In genomic region chr2:205752924-205753323, GRCh38 we compare ENCODE assay signal across 25 cellular contexts.
DNase-seq lines count a peak whose midpoint lies in the region; ATAC-seq and TF ChIP-seq lines count a peak whose summit lies in the region.
"Had no signal": no experiment of that assay in that cellular context is flagged by ENCODE, and none has a peak within 500 bp of the region (broad histone marks: within the 10 kb centered on the region; RNA-seq: fewer than 3 reads in every experiment).

No MANE protein-coding gene starts in this region.

- in situ Hi-C loops in astrocyte of the cerebellum (cut with HindIII; ENCODE audit: low sequenced_read_pairs), result no loop called here

- peak; percentile 87 for DNase-seq in M059J (ENCODE audit: low read depth)
- DNase-seq in astrocyte of the cerebellum (ENCODE audit: low read depth), result peak; percentile 95
- peak; percentile 24 for DNase-seq in mesenteric fat pad (ENCODE audit: low spot score)
- DNase-seq in stromal cell of bone marrow (ENCODE audit: low read depth), result peak; percentile 79
- no peak for DNase-seq in adrenal gland
- DNase-seq in head of caudate nucleus, result no peak
- DNase-seq: activated CD4-positive, alpha-beta T cell treated with anti-CD3 and anti-CD28 coated beads, Interleukin-2, amount 50 U/mL, for 4 hours; activated CD8-positive, alpha-beta memory T cell treated with anti-CD3 and anti-CD28 coated beads, Interleukin-2, amount 50 U/mL, for 4 hours; activated naive CD4-positive, alpha-beta T cell treated with anti-CD3 and anti-CD28 coated beads, Interleukin-2, amount 50 U/mL, for 16 hours; BE2C; CD8-positive, alpha-beta memory T cell; central memory CD4-positive, alpha-beta T cell; dermis blood vessel endothelial cell; DMS 273 treated with DMSO at 0.1 percent for 48 hours; left ventricle myocardium inferior; NCI-H1092; NCI-H187 treated with DMSO at 0.1 percent for 48 hours; NCI-H2171 treated with DMSO at 0.1 percent for 48 hours; NCI-H526; right lobe of liver; stimulated activated CD4-positive, alpha-beta T cell treated with anti-CD3 and anti-CD28 coated beads, Interleukin-4, amount 100 ng/mL, for 4 hours had no signal

- peak overlapping the region in 1 of 5 donors; percentile 47 for H3K27ac ChIP-seq in adrenal gland
- H3K27ac ChIP-seq: left ventricle myocardium inferior, right lobe of liver had no signal

- TF ChIP-seq CTCF in astrocyte of the cerebellum (IDR thresholded peaks at IDR 0.05; ENCODE audit: low read depth, low read length, missing control alignments) (no peak), adrenal gland (IDR thresholded peaks at IDR 0.05) (no peak)

- no peaks in the 10 kb centered on the region for H3K9me3 ChIP-seq in adrenal gland (replicated peaks in 1 of 3)
- H3K9me3 ChIP-seq: BE2C, left ventricle myocardium inferior, right lobe of liver had no signal

- H3K4me3 ChIP-seq in astrocyte of the cerebellum (ENCODE audit: low read depth, low read length), result no peak overlapping the region
- no peak overlapping the region for H3K4me3 ChIP-seq in adrenal gland
- H3K4me3 ChIP-seq: left ventricle myocardium inferior, right lobe of liver had no signal

- WGBS in adrenal gland, 4 donors, result 90 to 96% (median 91%) methylated on average over 7 to 8 of the region's 8 CpGs

- no peaks in the 10 kb centered on the region for H3K27me3 ChIP-seq in adrenal gland
- H3K27me3 ChIP-seq: BE2C, right lobe of liver had no signal

- H3K4me1 ChIP-seq in adrenal gland (replicated peaks in 1 of 2), result peaks cover 27 to 50% of the 10 kb centered on the region in 2 donors
- H3K4me1 ChIP-seq: right lobe of liver had no signal

- H3K36me3 ChIP-seq in adrenal gland (replicated peaks in 1 of 2), result peaks cover 0 to 51% of the 10 kb centered on the region in 2 donors
- H3K36me3 ChIP-seq: BE2C, left ventricle myocardium inferior, right lobe of liver had no signal

- intact Hi-C loops in adrenal gland (cut with DNase I), result no loop called here
- intact Hi-C loops in head of caudate nucleus (cut with DNase I), result no loop called here

- no peak for TF ChIP-seq POLR2A in adrenal gland (IDR thresholded peaks at IDR 0.05)

- ATAC-seq in GM19467 (IDR thresholded peaks at IDR 0.05; ENCODE audit: unreplicated experiment), result no peak
- ATAC-seq in HG03196 (IDR thresholded peaks at IDR 0.05; ENCODE audit: unreplicated experiment), result no peak
- ATAC-seq: Panc1; right lobe of liver; stimulated activated memory B cell treated with anti-CD40 and anti-IgM and Interleukin-4, amounts not matched to agents 10 μg/mL and 1 μg/mL and 100 μg/mL, for 72 hours had no signal

Comparison
In these comparisons a context has a peak if more than half of its experiments do, and no peak if none do; other contexts are left out.
1. DNase-seq: peak in M059J (single experiment), astrocyte of the cerebellum (single experiment), mesenteric fat pad (single experiment) and stromal cell of bone marrow (single experiment); none in adrenal gland (0 of 7) and head of caudate nucleus (0 of 42).